In the genomic region with DNA sequence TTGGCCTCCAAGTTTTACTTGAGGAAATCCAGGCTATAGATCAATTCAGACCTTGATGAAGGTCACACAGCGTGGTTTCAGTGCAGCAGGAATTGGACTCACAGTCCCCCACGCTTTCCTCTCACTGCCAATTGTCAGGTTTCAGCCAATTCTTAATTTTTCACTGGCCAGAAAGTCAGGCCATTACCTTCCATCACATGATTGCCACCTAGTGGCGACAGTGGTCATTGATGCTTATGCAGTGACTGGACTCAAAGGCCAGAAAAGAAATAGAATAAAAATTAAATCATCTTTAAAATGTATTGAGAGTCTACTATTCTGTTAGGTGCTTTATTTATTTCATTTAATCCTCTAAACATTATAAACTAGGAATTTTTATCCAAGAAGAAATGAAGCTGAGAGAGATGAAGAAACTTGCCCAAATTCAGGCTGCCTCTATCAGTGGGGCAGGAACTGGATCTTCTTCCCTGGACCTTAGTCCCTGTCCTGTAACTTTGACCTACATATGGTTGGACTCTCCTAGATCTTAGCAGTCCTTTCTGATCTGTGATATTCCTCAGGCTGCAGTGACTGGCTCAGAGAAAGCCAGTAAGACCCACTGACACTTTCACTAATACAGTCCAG, we compare ENCODE assay signal across 8 cellular contexts.
DNase-seq lines count a peak whose midpoint lies in the region; ATAC-seq, FAIRE-seq and TF ChIP-seq lines count a peak whose summit lies in the region.

No MANE protein-coding gene starts in this region.

- no peak overlapping the region for H3K9ac ChIP-seq in astrocyte (ENCODE audit: low read length)

- TF ChIP-seq CTCF in cardiac muscle cell (IDR thresholded peaks at IDR 0.05; ENCODE audit: low read depth, low read length): peak; percentile 91
- TF ChIP-seq CTCF in NB4 (IDR thresholded peaks at IDR 0.05; ENCODE audit: low read depth, low read length): peak; percentile 86
- TF ChIP-seq CTCF in astrocyte (IDR thresholded peaks at IDR 0.05; ENCODE audit: insufficient read depth, low read depth, low read length): peak; percentile 96

- peak; percentile 77 to 78 for DNase-seq in cardiac muscle cell (ENCODE audit: low read depth in 1 of 2, low spot score in 1 of 2)
- DNase-seq in Right ventricle myocardium inferior (ENCODE audit: missing footprints): no peak
- peak; percentile 64 for DNase-seq in NB4 (ENCODE audit: low read depth)
- peak; percentile 0 for DNase-seq in T-helper 22 cell (ENCODE audit: low read depth)
- peak; percentile 37 for DNase-seq in astrocyte (ENCODE audit: low read depth)
- peak; percentile 43 for DNase-seq in iPS DF 6.9 (ENCODE audit: low read depth, low spot score)
- DNase-seq in stimulated activated CD4-positive, alpha-beta T cell treated with anti-CD3 and anti-CD28 coated beads, Interleukin-12 subunit alpha, Interleukin-12 subunit beta, amount 100 ng/mL, for 4 hours: peak; percentile 56

- no peak overlapping the region for H2AFZ ChIP-seq in astrocyte (ENCODE audit: low read depth, low read length)

- FAIRE-seq in astrocyte (lab: Jason Lieb, UNC): peak; percentile 55

- H3K27me3 Mint-ChIP-seq in astrocyte (ENCODE audit: low read depth, unreplicated experiment): no peaks in the 10 kb centered on the region

- H3K79me2 ChIP-seq in astrocyte (ENCODE audit: insufficient read depth, low read length): no peaks in the 10 kb centered on the region

- no peaks in the 10 kb centered on the region for H3K4me1 Mint-ChIP-seq in astrocyte (ENCODE audit: low read depth, unreplicated experiment)

- ATAC-seq in Right ventricle myocardium inferior: no peak
- peak; percentile 86 for ATAC-seq in HG02610 (IDR thresholded peaks at IDR 0.05; ENCODE audit: unreplicated experiment)

- H3K36me3 Mint-ChIP-seq in astrocyte (ENCODE audit: low read depth, unreplicated experiment): no peaks in the 10 kb centered on the region

- H3K4me1 ChIP-seq in cardiac muscle cell (ENCODE audit: low read depth) (peaks cover 30% of the 10 kb centered on the region), astrocyte (ENCODE audit: insufficient read depth, low read length) (no peaks in the 10 kb centered on the region), iPS DF 6.9 (ENCODE audit: control insufficient read depth, insufficient read depth, low read length) (peaks cover 3% of the 10 kb centered on the region; the same call in 1 of the 2 replicates)

- intact Hi-C loops in Right ventricle myocardium inferior (cut with DNase I): loop anchor here (5.0 kb wide), 2 partner anchors 37 to 242 kb away; no protein-coding TSS in a partner anchor

- peak overlapping the region; percentile 71 for H3K27ac ChIP-seq in cardiac muscle cell
- H3K27ac ChIP-seq in astrocyte (ENCODE audit: low read depth, low read length): no peak overlapping the region
- no peak overlapping the region for H3K27ac ChIP-seq in iPS DF 6.9 (ENCODE audit: low read length)

- H3K4me2 ChIP-seq in astrocyte (ENCODE audit: low read length): no peak overlapping the region

- H3K9me3 ChIP-seq in cardiac muscle cell (ENCODE audit: low read depth) (no peaks in the 10 kb centered on the region), astrocyte (ENCODE audit: insufficient read depth, low read depth, low read length) (no peaks in the 10 kb centered on the region), iPS DF 6.9 (ENCODE audit: control insufficient read depth, insufficient read depth, low read length) (no peaks in the 10 kb centered on the region)

- WGBS in iPS DF 6.9 (ENCODE audit: insufficient coverage, insufficient read length): no CpG with 5 or more reads among the region's 3 CpGs

- no peaks in the 10 kb centered on the region for H3K36me3 ChIP-seq in cardiac muscle cell
- H3K36me3 ChIP-seq in astrocyte (ENCODE audit: insufficient read depth, low read length): no peaks in the 10 kb centered on the region
- H3K36me3 ChIP-seq in iPS DF 6.9 (ENCODE audit: control insufficient read depth, insufficient read depth, low read length): no peaks in the 10 kb centered on the region

- no peak overlapping the region for H3K27ac Mint-ChIP-seq in astrocyte (ENCODE audit: unreplicated experiment)

- H3K4me3 ChIP-seq in cardiac muscle cell (no peak overlapping the region), NB4 (ENCODE audit: low read depth, low read length) (no peak overlapping the region), astrocyte (ENCODE audit: insufficient read depth, low read depth, low read length) (no peak overlapping the region), iPS DF 6.9 (ENCODE audit: low read length) (no peak overlapping the region)

- H3K9me3 Mint-ChIP-seq in astrocyte (ENCODE audit: unreplicated experiment): no peaks in the 10 kb centered on the region

- no peak overlapping the region for H3K4me3 Mint-ChIP-seq in astrocyte (ENCODE audit: unreplicated experiment)

- H3K27me3 ChIP-seq in cardiac muscle cell (no peaks in the 10 kb centered on the region), astrocyte (ENCODE audit: insufficient read depth, low read length) (peaks cover 7% of the 10 kb centered on the region), iPS DF 6.9 (ENCODE audit: control insufficient read depth, insufficient read depth, low read length) (no peaks in the 10 kb centered on the region)

- TF ChIP-seq POLR2A in NB4 (IDR thresholded peaks at IDR 0.05; ENCODE audit: extremely low read depth, insufficient read length): no peak

- no peaks in the 10 kb centered on the region for H4K20me1 ChIP-seq in astrocyte (ENCODE audit: insufficient read depth, low read length)
